22 cellular contexts compared by ENCODE assay signal in genomic region chr16:17755158-17755557, GRCh38.
DNase-seq lines count a peak whose midpoint lies in the region; ATAC-seq, FAIRE-seq and TF ChIP-seq lines count a peak whose summit lies in the region.
"Had no signal": no experiment of that assay in that cellular context is flagged by ENCODE, and none has a peak within 500 bp of the region (broad histone marks: within the 10 kb centered on the region; RNA-seq: fewer than 3 reads in every experiment).

No MANE protein-coding gene starts in this region.

- FAIRE-seq in HepG2 (lab: Jason Lieb, UNC) (no peak), RCC 7860 (lab: Jason Lieb, UNC) (peak; percentile 43), kidney (lab: Jason Lieb, UNC) (peak; percentile 45)
- FAIRE-seq: GM12878, GM12892, GM18507 had no signal

- WGBS in HepG2 (ENCODE audit: low lambda C conversion rate) = 3% methylated on average over 1 of the region's 1 CpG
- WGBS in right lobe of liver (ENCODE audit: insufficient coverage, low coverage, low lambda C conversion rate, missing lambda C conversion rate) = 33% methylated on average over 1 of the region's 1 CpG

- H3K79me2 ChIP-seq in HepG2 (ENCODE audit: insufficient read depth, low read length) = no peaks in the 10 kb centered on the region

- in situ Hi-C loops in HepG2 (cut with HindIII; ENCODE audit: extremely low pct_ligation_motif_present, low pct_unique_long_range_greater_than_20kb) = no loop called here

- no peak overlapping the region for H3K9ac ChIP-seq in HepG2 (ENCODE audit: insufficient read depth, low read depth, low read length)
- no peak overlapping the region for H3K9ac ChIP-seq in kidney (ENCODE audit: low read length in 2 of 2)
- H3K9ac ChIP-seq: BLaER1 had no signal

- no peak overlapping the region for H2AFZ ChIP-seq in HepG2 (ENCODE audit: low read length)

- H3K4me2 ChIP-seq in HepG2 (ENCODE audit: low read depth, low read length) = no peak overlapping the region
- H3K4me2 ChIP-seq: BLaER1 had no signal

- TF ChIP-seq POLR2A in HepG2 (IDR thresholded peaks at IDR 0.05; ENCODE audit: insufficient read depth in 1 of 2, low read depth in 2 of 2, low read length in 2 of 2) (no peak), right lobe of liver (IDR thresholded peaks at IDR 0.05) (no peak)

- intact Hi-C loops in HepG2 (cut with micrococcal nuclease; ENCODE audit: unreplicated experiment) (no loop called here), right lobe of liver (cut with DNase I) (no loop called here), kidney (cut with DNase I) (no loop called here), left colon (cut with DNase I, micrococcal nuclease) (no loop called here)

- TF ChIP-seq RAD21 in HepG2 (CRISPR knock-in tag; IDR thresholded peaks at IDR 0.05) = no peak

- ATAC-seq in HepG2 (no peak), right lobe of liver (no peak), left colon (no peak), HG03025 (IDR thresholded peaks at IDR 0.05; ENCODE audit: low FRiP score, unreplicated experiment) (no peak)
- ATAC-seq: GM12878 had no signal

- no peaks in the 10 kb centered on the region for H3K4me1 ChIP-seq in HepG2 (ENCODE audit: insufficient read depth, low read length)
- no peaks in the 10 kb centered on the region for H3K4me1 ChIP-seq in right lobe of liver
- H3K4me1 ChIP-seq in kidney (ENCODE audit: control insufficient read depth in 1 of 2, insufficient read depth in 1 of 2, low read depth in 1 of 2, low read length in 2 of 2) = no peaks in the 10 kb centered on the region
- H3K4me1 ChIP-seq: BE2C, BLaER1 had no signal

- TF ChIP-seq CTCF in HepG2 (CRISPR knock-in tag; IDR thresholded peaks at IDR 0.05) (no peak), right lobe of liver (IDR thresholded peaks at IDR 0.05) (no peak), kidney (IDR thresholded peaks at IDR 0.05; ENCODE audit: borderline replicate concordance, extremely low read depth, insufficient read depth) (no peak)

- DNase-seq in HepG2 (ENCODE audit: low spot score) (no peak), right lobe of liver (no peak), RCC 7860 (ENCODE audit: low spot score) (no peak), kidney (no peak), left colon (no peak)
- DNase-seq: ACHN; BE2C; C1 segment of cervical spinal cord; CD4-positive, alpha-beta memory T cell; CD4-positive, CD25-positive, alpha-beta regulatory T cell; CD8-positive, alpha-beta memory T cell; COR-L47; DMS 273 treated with DMSO at 0.1 percent for 48 hours; DMS153; DMS79 treated with DMSO at 0.1 percent for 48 hours; GDM1 had no signal

- H3K36me3 ChIP-seq in HepG2 (replicated peaks in 1 of 2; ENCODE audit: control insufficient read depth in 1 of 2, insufficient read depth in 2 of 2, low read length in 2 of 2) (no peaks in the 10 kb centered on the region), right lobe of liver (no peaks in the 10 kb centered on the region), kidney (ENCODE audit: control insufficient read depth in 1 of 2, insufficient read depth in 2 of 2, low read length in 2 of 2) (no peaks in the 10 kb centered on the region)
- H3K36me3 ChIP-seq: BE2C, BLaER1 had no signal

- no peaks in the 10 kb centered on the region for H3K27me3 ChIP-seq in HepG2 (ENCODE audit: control insufficient read depth in 1 of 2, insufficient read depth in 2 of 2, low read length in 2 of 2)
- no peaks in the 10 kb centered on the region for H3K27me3 ChIP-seq in right lobe of liver
- H3K27me3 ChIP-seq: BE2C, BLaER1 had no signal

- no peak for TF ChIP-seq EP300 in HepG2 (IDR thresholded peaks at IDR 0.05; ENCODE audit: low read depth in 2 of 2, low read length in 2 of 2)
- TF ChIP-seq EP300 in HepG2 (CRISPR knock-in tag; IDR thresholded peaks at IDR 0.05; ENCODE audit: borderline replicate concordance) = no peak

- H4K20me1 ChIP-seq in HepG2 (ENCODE audit: insufficient read depth, low read length) = no peaks in the 10 kb centered on the region
- H4K20me1 ChIP-seq: BLaER1 had no signal

- H3K4me3 ChIP-seq in HepG2 (replicated peaks in 1 of 3; ENCODE audit: insufficient read depth in 1 of 3, low read depth in 2 of 3, low read length in 3 of 3) (no peak overlapping the region), right lobe of liver (no peak overlapping the region), kidney (ENCODE audit: low read length in 2 of 2) (no peak overlapping the region)
- H3K4me3 ChIP-seq: BLaER1, GM12878 had no signal

- no peak overlapping the region for H3K27ac ChIP-seq in HepG2 (ENCODE audit: extremely low read length, insufficient read depth, low read length)
- H3K27ac ChIP-seq in right lobe of liver = no peak overlapping the region
- H3K27ac ChIP-seq in kidney (ENCODE audit: low read depth in 2 of 2, low read length in 2 of 2) = no peak overlapping the region
- H3K27ac ChIP-seq: 22Rv1, BLaER1 had no signal

- CTCF ChIA-PET in HepG2 (lab: Yijun Ruan, JAX; ENCODE audit: low intra/inter-chr PET ratio, low total read pairs) = no interaction called here

- no TSS peak for BruUV-seq in HepG2 (replicated peaks; lab: Mats Ljungman, UMichigan)

- POLR2A ChIA-PET in HepG2 (lab: Yijun Ruan, JAX) = no interaction called here

- H3K9me3 ChIP-seq in HepG2 (ENCODE audit: low read length) = no peaks in the 10 kb centered on the region
- no peaks in the 10 kb centered on the region for H3K9me3 ChIP-seq in right lobe of liver
- H3K9me3 ChIP-seq in kidney (ENCODE audit: control insufficient read depth in 1 of 2, low read length in 2 of 2) = peaks cover 0 to 3% of the 10 kb centered on the region in 2 donors
- H3K9me3 ChIP-seq: BE2C, BLaER1 had no signal

TF ChIP-seq in HepG2, 621 proteins besides CTCF, POLR2A, EP300 and RAD21:
- no peak for TF ChIP-seq HOXA5 (CRISPR knock-in tag; IDR thresholded peaks at IDR 0.05)
- TF ChIP-seq SRSF4 (IDR thresholded peaks at IDR 0.05; ENCODE audit: low read depth, low read length, poor library complexity, severe bottlenecking) = no peak
- TF ChIP-seq ZNF12 (CRISPR knock-in tag; IDR thresholded peaks at IDR 0.05) = peak; percentile 94
